ENCODE assay signal across 9 cellular contexts in the genomic region with DNA sequence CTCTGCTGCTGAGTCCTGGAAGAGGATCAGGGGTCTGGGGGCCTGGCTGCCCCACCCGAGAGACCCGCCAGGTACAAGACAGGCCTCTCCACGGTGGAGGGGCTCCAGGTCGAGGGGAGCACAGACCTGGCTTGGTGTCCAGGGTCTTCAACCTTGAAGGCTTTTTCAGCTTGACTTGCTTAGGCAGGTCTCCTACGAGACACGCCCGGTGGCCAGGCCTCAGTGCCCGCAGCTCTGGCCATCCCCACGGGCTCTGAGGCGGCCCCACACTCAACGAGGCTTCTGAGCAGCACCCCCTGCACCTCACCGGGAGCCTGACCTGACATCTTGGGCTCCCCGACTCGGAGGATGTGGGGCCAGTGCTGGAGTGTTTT. TPM values are rescaled to one million over a fixed set of nuclear protein-coding genes. Genes with fewer than 3 reads are reported as not detected.
A peak's percentile ranks its signal among the peaks of the same experiment; 100 is the strongest.
DNase-seq lines count a peak whose midpoint lies in the region; ATAC-seq and TF ChIP-seq lines count a peak whose summit lies in the region.
"Had no signal": no experiment of that assay in that cellular context is flagged by ENCODE, and none has a peak within 500 bp of the region (broad histone marks: within the 10 kb centered on the region; RNA-seq: fewer than 3 reads in every experiment).

No MANE protein-coding gene starts in this region.

- TF ChIP-seq POLR2A in heart left ventricle (IDR thresholded peaks at IDR 0.05) (no peak), vagina (IDR thresholded peaks at IDR 0.05) (no peak)

- CTCF ChIA-PET in RWPE1 (lab: Yijun Ruan, JAX) = interaction anchor here (0.7 to 1.6 kb wide), 2 partner anchors 10 to 28 kb away, joined by 3 to 6 read pairs; no protein-coding TSS in a partner anchor

- TF ChIP-seq CTCF in left ventricle myocardium inferior (IDR thresholded peaks at IDR 0.05; ENCODE audit: borderline replicate concordance) = no peak
- no peak for TF ChIP-seq CTCF in heart left ventricle (IDR thresholded peaks at IDR 0.05)
- no peak for TF ChIP-seq CTCF in RWPE1 (conservative IDR thresholded peaks at IDR 0.05; ENCODE audit: low read depth)
- TF ChIP-seq CTCF in upper lobe of right lung (IDR thresholded peaks at IDR 0.05) = no peak
- no peak for TF ChIP-seq CTCF in vagina (IDR thresholded peaks at IDR 0.05)
- TF ChIP-seq CTCF in type B pancreatic cell (conservative IDR thresholded peaks at IDR 0.05) = no peak

- H3K4me1 ChIP-seq in left ventricle myocardium inferior (peaks cover 21% of the 10 kb centered on the region), heart left ventricle (peaks cover 0 to 29% (median 9%) of the 10 kb centered on the region in 12 donors), upper lobe of right lung (peaks cover 26% of the 10 kb centered on the region), vagina (peaks cover 4% of the 10 kb centered on the region)

- H3K4me3 Mint-ChIP-seq in immature natural killer cell = peak overlapping the region; percentile 79 to 96 (median 82)
- no peak overlapping the region for H3K4me3 Mint-ChIP-seq in type B pancreatic cell

- ATAC-seq in heart left ventricle (no peak), upper lobe of right lung (no peak)

- H3K36me3 Mint-ChIP-seq in immature natural killer cell (no peaks in the 10 kb centered on the region), type B pancreatic cell (no peaks in the 10 kb centered on the region)

- POLR2A ChIA-PET in RWPE1 (lab: Yijun Ruan, JAX; ENCODE audit: low non-redundant PET) = no interaction called here

- no peak for DNase-seq in left ventricle myocardium inferior
- no peak for DNase-seq in heart left ventricle
- DNase-seq in RWPE1 (ENCODE audit: low spot score) = no peak
- no peak for DNase-seq in immature natural killer cell
- DNase-seq in upper lobe of right lung = no peak
- no peak for DNase-seq in vagina (ENCODE audit: extremely low spot score in 2 of 2)
- no peak for DNase-seq in type B pancreatic cell (ENCODE audit: extremely low spot score, unreplicated experiment)
- DNase-seq in SIG-M5 (lab: John Stamatoyannopoulos, UW) = no peak
- DNase-seq: esophagus squamous epithelium had no signal

- H3K27ac Mint-ChIP-seq in immature natural killer cell = peak overlapping the region; percentile 54 to 97 (median 86)
- H3K27ac Mint-ChIP-seq in type B pancreatic cell = no peak overlapping the region

- intact Hi-C loops in left ventricle myocardium inferior (cut with micrococcal nuclease) = no loop called here
- intact Hi-C loops in heart left ventricle (cut with DNase I) = no loop called here
- intact Hi-C loops in upper lobe of right lung (cut with DNase I) = no loop called here
- intact Hi-C loops in vagina (cut with DNase I) = no loop called here

- no peaks in the 10 kb centered on the region for H3K36me3 ChIP-seq in left ventricle myocardium inferior
- no peaks in the 10 kb centered on the region for H3K36me3 ChIP-seq in heart left ventricle
- no peaks in the 10 kb centered on the region for H3K36me3 ChIP-seq in upper lobe of right lung
- H3K36me3 ChIP-seq in vagina = no peaks in the 10 kb centered on the region
- H3K36me3 ChIP-seq: esophagus squamous epithelium had no signal

- H3K4me1 Mint-ChIP-seq in immature natural killer cell (peaks cover 13 to 14% of the 10 kb centered on the region in 2 donors), type B pancreatic cell (ENCODE audit: unreplicated experiment) (no peaks in the 10 kb centered on the region)

- WGBS in heart left ventricle, 4 donors = 29 to 72% (median 69%) methylated on average over 4 to 14 of the region's 14 CpGs

- H3K27ac ChIP-seq in left ventricle myocardium inferior (replicated peaks) (no peak overlapping the region), heart left ventricle (peak overlapping the region in 1 of 12 donors; percentile 71), RWPE1 (peak overlapping the region; percentile 69), upper lobe of right lung (peak overlapping the region; percentile 59), vagina (no peak overlapping the region)

- H3K9me3 Mint-ChIP-seq in immature natural killer cell (no peaks in the 10 kb centered on the region), type B pancreatic cell (no peaks in the 10 kb centered on the region)

- H3K27me3 Mint-ChIP-seq in immature natural killer cell (ENCODE audit: low read depth in 3 of 3) (peaks cover 0 to 1% (median 0%) of the 10 kb centered on the region in 3 donors), type B pancreatic cell (no peaks in the 10 kb centered on the region)

- H3K27me3 ChIP-seq in left ventricle myocardium inferior (ENCODE audit: low read depth) = no peaks in the 10 kb centered on the region
- no peaks in the 10 kb centered on the region for H3K27me3 ChIP-seq in heart left ventricle
- H3K27me3 ChIP-seq in upper lobe of right lung = no peaks in the 10 kb centered on the region
- no peaks in the 10 kb centered on the region for H3K27me3 ChIP-seq in vagina
- H3K27me3 ChIP-seq: esophagus squamous epithelium had no signal

- H3K9me3 ChIP-seq in left ventricle myocardium inferior (replicated peaks) (no peaks in the 10 kb centered on the region), heart left ventricle (no peaks in the 10 kb centered on the region), upper lobe of right lung (no peaks in the 10 kb centered on the region), vagina (no peaks in the 10 kb centered on the region)
- H3K9me3 ChIP-seq: esophagus squamous epithelium had no signal

- peak overlapping the region; percentile 30 for H3K4me3 ChIP-seq in left ventricle myocardium inferior
- H3K4me3 ChIP-seq in heart left ventricle = peak overlapping the region in 6 of 12 donors; percentile 1 to 50 (median 16)
- peak overlapping the region; percentile 27 for H3K4me3 ChIP-seq in upper lobe of right lung
- no peak overlapping the region for H3K4me3 ChIP-seq in vagina

RNA-seq across cellular contexts. Expression of gene PLXNB2, which starts 6.6 kb away (rescaled TPM):
- total RNA-seq in left ventricle myocardium inferior (50.2 TPM), heart left ventricle (100 to 1,000 TPM in 2 of 9 donors, 10 to 100 TPM in 7; 44.4 to 139 (median 57.9) TPM), upper lobe of right lung (308 TPM), vagina (180 TPM), type B pancreatic cell (ENCODE audit: low replicate concordance) (352 and 500 TPM in 2 replicates)
- polyA plus RNA-seq in heart left ventricle (10 to 100 TPM; 35.1 to 40.3 TPM), immature natural killer cell (1 to 10 TPM in 2 of 3 donors, not detected in 1; 1.1 to 1.6 TPM)

RNA-seq across cellular contexts. Expression of gene DENND6B, which starts 12.7 kb away (rescaled TPM):
- 1.2 TPM for total RNA-seq in left ventricle myocardium inferior
- total RNA-seq in heart left ventricle = 1 to 10 TPM; 1.0 to 3.2 (median 2.0) TPM
- polyA plus RNA-seq in heart left ventricle = 1 to 10 TPM; 1.0 to 1.3 TPM
- polyA plus RNA-seq in immature natural killer cell = under 1 TPM in 2 of 3 donors, not detected in 1; 0.23 to 0.34 TPM
- 9.3 TPM for total RNA-seq in upper lobe of right lung
- 2.7 TPM for total RNA-seq in vagina
- 22.1 and 25.6 TPM in 2 replicates for total RNA-seq in type B pancreatic cell (ENCODE audit: low replicate concordance)

RNA-seq across cellular contexts. Expression of gene PPP6R2, which starts 29.1 kb away (rescaled TPM):
- 38.6 TPM for total RNA-seq in left ventricle myocardium inferior
- 10 to 100 TPM; 31.6 to 68.1 (median 41.5) TPM for total RNA-seq in heart left ventricle
- 10 to 100 TPM; 29.6 to 42.4 TPM for polyA plus RNA-seq in heart left ventricle
- polyA plus RNA-seq in immature natural killer cell = 10 to 100 TPM; 13.5 to 43.5 (median 19.6) TPM
- total RNA-seq in upper lobe of right lung = 54.0 TPM
- 49.1 TPM for total RNA-seq in vagina
- total RNA-seq in type B pancreatic cell (ENCODE audit: low replicate concordance) = 56.4 and 62.8 TPM in 2 replicates

RNA-seq across cellular contexts. Expression of gene MAPK11, which starts 43.9 kb away (rescaled TPM):
- total RNA-seq in left ventricle myocardium inferior = 7.8 TPM
- total RNA-seq in heart left ventricle = 10 to 100 TPM in 1 of 9 donors, 1 to 10 TPM in 8; 5.0 to 12.1 (median 7.0) TPM
- 1 to 10 TPM; 7.8 to 9.9 TPM for polyA plus RNA-seq in heart left ventricle
- polyA plus RNA-seq in immature natural killer cell = under 1 TPM in 2 of 3 donors, not detected in 1; 0.12 to 0.22 TPM
- total RNA-seq in upper lobe of right lung = 26.1 TPM
- total RNA-seq in vagina = 7.4 TPM
- 4.0 and 7.4 TPM in 2 replicates for total RNA-seq in type B pancreatic cell (ENCODE audit: low replicate concordance)

RNA-seq across cellular contexts. Expression of gene MAPK12, which starts 52.6 kb away (rescaled TPM):
- 17.2 TPM for total RNA-seq in left ventricle myocardium inferior
- total RNA-seq in heart left ventricle = 10 to 100 TPM; 12.2 to 18.0 (median 15.5) TPM
- 10 to 100 TPM; 11.6 to 17.9 TPM for polyA plus RNA-seq in heart left ventricle
- polyA plus RNA-seq in immature natural killer cell = under 1 TPM in 2 of 3 donors, not detected in 1; 0.13 to 0.31 TPM
- total RNA-seq in upper lobe of right lung = 22.2 TPM
- total RNA-seq in vagina = 15.0 TPM
- 11.4 and 31.3 TPM in 2 replicates for total RNA-seq in type B pancreatic cell (ENCODE audit: low replicate concordance)

Comparison
In these comparisons a context has a peak if more than half of its experiments do, and no peak if none do; other contexts are left out.
1. H3K27ac ChIP-seq: peak in RWPE1 (single experiment) and upper lobe of right lung (single experiment); none in left ventricle myocardium inferior (single experiment) and vagina (single experiment).
2. H3K4me3 ChIP-seq: peak in left ventricle myocardium inferior (single experiment) and upper lobe of right lung (single experiment); none in vagina (0 of 2).